27 cellular contexts compared by ENCODE assay signal in genomic region chr1:66678151-66678550, GRCh38.
"Had no signal": no experiment of that assay in that cellular context is flagged by ENCODE, and none has a peak within 500 bp of the region (broad histone marks: within the 10 kb centered on the region; RNA-seq: fewer than 3 reads in every experiment).

No MANE protein-coding gene starts in this region.

- H3K4me3 ChIP-seq: colonic mucosa, esophagus muscularis mucosa, mucosa of descending colon, ovary, sigmoid colon, thyroid gland, upper lobe of right lung had no signal

- DNase-seq: activated CD4-positive, alpha-beta T cell treated with anti-CD3 and anti-CD28 coated beads, Interleukin-2, amount 50 U/mL, for 1 hour; activated CD4-positive, CD25-positive, alpha-beta regulatory T cell treated with anti-CD3 and anti-CD28 coated beads, Interleukin-2, amount 50 U/mL, for 72 hours; activated CD8-positive, alpha-beta T cell treated with anti-CD3 and anti-CD28 coated beads for 36 hours; activated gamma-delta T cell treated with Interleukin-2 at 50 U/mL for 16 hours; activated naive CD4-positive, alpha-beta T cell treated with anti-CD3 and anti-CD28 coated beads, Interleukin-2, amount 50 U/mL, for 16 hours; activated T-cell treated with anti-CD3 and anti-CD28 coated beads, Interleukin-2, amount 50 U/mL, for 4 hours; amniotic stem cell; colonic mucosa; foreskin keratinocyte; left ventricle myocardium superior; mucosa of descending colon; ovary; sigmoid colon; small intestine; stimulated activated CD4-positive, alpha-beta T cell treated with anti-CD3 and anti-CD28 coated beads, Interleukin-1b, Interleukin-23, amount 100 ng/mL, for 48 hours; stimulated activated CD4-positive, alpha-beta T cell treated with anti-CD3 and anti-CD28 coated beads, Interleukin-4, amount 100 ng/mL, for 4 hours; stimulated activated CD8-positive, alpha-beta memory T cell treated with anti-CD3 and anti-CD28 coated beads, Interleukin-4, amount 100 ng/mL, for 48 hours; stimulated activated naive CD8-positive, alpha-beta T cell treated with anti-CD3 and anti-CD28 coated beads, Interleukin-15, amount 100 ng/mL, for 72 hours; substantia nigra; T-helper 17 cell; T1000; thyroid gland; upper lobe of right lung had no signal

- H3K36me3 ChIP-seq: colonic mucosa, ovary, sigmoid colon, thyroid gland, upper lobe of right lung had no signal

- H3K9me3 ChIP-seq: colonic mucosa, esophagus muscularis mucosa, mucosa of descending colon, ovary, sigmoid colon, thyroid gland, upper lobe of right lung had no signal

- ATAC-seq: activated CD8-positive, alpha-beta T cell treated with anti-CD3 and anti-CD28 coated beads for 36 hours; activated T-cell treated with anti-CD3 and anti-CD28 coated beads, Interleukin-2, amount 50 U/mL, for 4 hours; activated T-helper 17 cell treated with anti-CD3 and anti-CD28 coated beads, Interleukin-2, amount 50 U/mL, for 72 hours; foreskin keratinocyte; left ventricle myocardium superior; mucosa of descending colon; natural killer cell treated with Interleukin-12 subunit alpha and Interleukin-12 subunit beta and Interleukin-15 and Interleukin-18, amount 100 ng/mL, for 72 hours; stimulated activated memory B cell treated with anti-CD40 and anti-IgM and Interleukin-4, amounts not matched to agents 10 μg/mL and 1 μg/mL and 100 μg/mL, for 72 hours; stimulated activated naive CD8-positive, alpha-beta T cell treated with anti-CD3 and anti-CD28 coated beads, Interleukin-15, amount 100 ng/mL, for 72 hours; T-helper 17 cell; upper lobe of right lung had no signal

- H3K4me1 ChIP-seq: colonic mucosa, foreskin keratinocyte, thyroid gland, upper lobe of right lung had no signal

- H3K27ac ChIP-seq: colonic mucosa, esophagus muscularis mucosa, foreskin keratinocyte, ovary, upper lobe of right lung had no signal

- H3K27me3 ChIP-seq: colonic mucosa, esophagus muscularis mucosa, foreskin keratinocyte, ovary, sigmoid colon, thyroid gland, upper lobe of right lung had no signal
